In the genomic region with DNA sequence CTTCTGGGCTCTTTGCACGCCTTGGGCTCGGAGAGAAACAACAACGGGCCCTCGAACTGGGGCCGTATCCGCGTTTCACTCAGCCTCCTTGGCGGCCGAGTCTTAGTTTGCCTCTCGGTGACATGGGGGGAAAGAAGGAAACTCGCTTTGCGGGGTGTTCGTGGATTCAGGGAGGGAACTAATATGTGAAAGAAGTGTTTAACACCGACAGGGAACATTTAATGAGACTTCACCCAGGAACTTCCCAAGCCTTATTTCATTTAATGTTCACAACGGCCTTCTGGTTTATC, we compare ENCODE assay signal across 8 cellular contexts. TPM values are rescaled to one million over a fixed set of nuclear protein-coding genes. Genes with fewer than 3 reads are reported as not detected.
DNase-seq lines count a peak whose midpoint lies in the region; ATAC-seq and TF ChIP-seq lines count a peak whose summit lies in the region.

No MANE protein-coding gene starts in this region.

- peaks cover 58 to 61% of the 10 kb centered on the region in 2 experiments for H3K4me1 ChIP-seq in neutrophil (ENCODE audit: control insufficient read depth in 1 of 2, insufficient read depth in 1 of 2, low read depth in 1 of 2, low read length in 1 of 2)

- no peaks in the 10 kb centered on the region for H3K27me3 Mint-ChIP-seq in CD4-positive, alpha-beta T cell
- H3K27me3 Mint-ChIP-seq in endothelial cell (ENCODE audit: unreplicated experiment) = peaks cover 22% of the 10 kb centered on the region

- H3K36me3 Mint-ChIP-seq in CD4-positive, alpha-beta T cell (ENCODE audit: low read depth) = peaks cover 31% of the 10 kb centered on the region
- H3K36me3 Mint-ChIP-seq in endothelial cell (ENCODE audit: low read depth, unreplicated experiment) = peaks cover 4% of the 10 kb centered on the region

- H3K36me3 ChIP-seq in neutrophil = no peaks in the 10 kb centered on the region

- intact Hi-C loops in CD4-positive, alpha-beta T cell (cut with DNase I, micrococcal nuclease) = loop anchor here (2.0 to 10.0 kb wide), 14 partner anchors 43 to 1960 kb away; a partner anchor contains a TSS
- intact Hi-C loops in posterior cingulate gyrus (cut with DNase I) = loop anchor here (1.0 to 5.0 kb wide), 2 partner anchors 47 to 76 kb away; no protein-coding TSS in a partner anchor

- H3K4me3 Mint-ChIP-seq in CD4-positive, alpha-beta T cell = peak overlapping the region; percentile 100
- H3K4me3 Mint-ChIP-seq in endothelial cell (ENCODE audit: unreplicated experiment) = peak overlapping the region; percentile 96

- ATAC-seq in CD4-positive, alpha-beta T cell (ENCODE audit: poor library complexity) = no peak
- ATAC-seq in HG03565 (IDR thresholded peaks at IDR 0.05; ENCODE audit: unreplicated experiment) = no peak

- peaks cover 83% of the 10 kb centered on the region for H3K4me1 Mint-ChIP-seq in CD4-positive, alpha-beta T cell (ENCODE audit: low read depth)
- peaks cover 39% of the 10 kb centered on the region for H3K4me1 Mint-ChIP-seq in endothelial cell (ENCODE audit: unreplicated experiment)

- TF ChIP-seq CTCF in CD4-positive, alpha-beta T cell (IDR thresholded peaks at IDR 0.05) = no peak
- no peak for TF ChIP-seq CTCF in endothelial cell (IDR thresholded peaks at IDR 0.05; ENCODE audit: unreplicated experiment)
- TF ChIP-seq CTCF in neutrophil (IDR thresholded peaks at IDR 0.05) = no peak

- peak overlapping the region; percentile 99 for H3K27ac Mint-ChIP-seq in CD4-positive, alpha-beta T cell
- peak overlapping the region; percentile 85 for H3K27ac Mint-ChIP-seq in endothelial cell (ENCODE audit: unreplicated experiment)

- CTCF ChIA-PET in CD4-positive, alpha-beta T cell (lab: Charles Lee) = no interaction called here

- H3K27ac ChIP-seq in CD4-positive, alpha-beta T cell (ENCODE audit: low read depth, low read length) = peak overlapping the region; percentile 91
- peak overlapping the region; percentile 99 for H3K27ac ChIP-seq in neutrophil

- POLR2A ChIA-PET in CD4-positive, alpha-beta T cell (lab: Charles Lee) = interaction anchor here (0.9 to 2.8 kb wide), 8 partner anchors 11 to 183 kb away, joined by 4 to 95 read pairs (median 14); a partner anchor contains a TSS

- H3K9me3 ChIP-seq in CD4-positive, alpha-beta T cell (ENCODE audit: control insufficient read depth, low read length) = no peaks in the 10 kb centered on the region
- H3K9me3 ChIP-seq in neutrophil = no peaks in the 10 kb centered on the region

- H3K27me3 ChIP-seq in CD4-positive, alpha-beta T cell (ENCODE audit: control insufficient read depth, insufficient read depth, low read length) = no peaks in the 10 kb centered on the region
- no peaks in the 10 kb centered on the region for H3K27me3 ChIP-seq in neutrophil

- H3K9me3 Mint-ChIP-seq in CD4-positive, alpha-beta T cell = no peaks in the 10 kb centered on the region
- no peaks in the 10 kb centered on the region for H3K9me3 Mint-ChIP-seq in endothelial cell (ENCODE audit: unreplicated experiment)

- H3K4me3 ChIP-seq in neutrophil (ENCODE audit: low read depth in 1 of 2, low read length in 1 of 2) = peak overlapping the region; percentile 82 to 94

- DNase-seq in CD4-positive, alpha-beta T cell = no peak
- peak; percentile 57 for DNase-seq in OCI-M1 (lab: John Stamatoyannopoulos, UW)
- no peak for DNase-seq in endothelial cell (ENCODE audit: low spot score)
- no peak for DNase-seq in posterior cingulate gyrus
- DNase-seq in dedifferentiated amniotic fluid mesenchymal stem cell (ENCODE audit: extremely low spot score) = no peak
- DNase-seq in NCI-H345 (lab: John Stamatoyannopoulos, UW) = no peak

RNA-seq across cellular contexts. Expression of a gene that starts 0.9 kb away (rescaled TPM):
- 100 to 1,000 TPM; 112 TPM for total RNA-seq in CD4-positive, alpha-beta T cell
- total RNA-seq in endothelial cell (ENCODE audit: unreplicated experiment) = 168 TPM
